In genomic region chr9:72477862-72478564, GRCh38 we compare ENCODE assay signal across 8 cellular contexts. TPM values are rescaled to one million over a fixed set of nuclear protein-coding genes. Genes with fewer than 3 reads are reported as not detected.
A peak's percentile ranks its signal among the peaks of the same experiment; 100 is the strongest.
DNase-seq lines count a peak whose midpoint lies in the region; ATAC-seq and TF ChIP-seq lines count a peak whose summit lies in the region.

No MANE protein-coding gene starts in this region.

- intact Hi-C loops in gastrocnemius medialis (cut with DNase I; ENCODE audit: low total_unique reads) = loop anchor here (5.0 to 10.0 kb wide), 3 partner anchors 81 to 183 kb away; no protein-coding TSS in a partner anchor
- intact Hi-C loops in dorsolateral prefrontal cortex (cut with DNase I) = no loop called here

- H3K27me3 ChIP-seq in RWPE2 (ENCODE audit: insufficient read depth, poor library complexity, severe bottlenecking) (no peaks in the 10 kb centered on the region), gastrocnemius medialis (no peaks in the 10 kb centered on the region), dorsolateral prefrontal cortex (no peaks in the 10 kb centered on the region)

- TF ChIP-seq CTCF in RWPE2 (IDR thresholded peaks at IDR 0.05; ENCODE audit: poor library complexity, severe bottlenecking) (no peak), fibroblast of the aortic adventitia (IDR thresholded peaks at IDR 0.05; ENCODE audit: insufficient read depth, low read length) (no peak), gastrocnemius medialis (IDR thresholded peaks at IDR 0.05 in 4 of 5, conservative IDR thresholded peaks at IDR 0.05 in 1 of 5) (no peak), dorsolateral prefrontal cortex (IDR thresholded peaks at IDR 0.05 in 54 of 56, conservative IDR thresholded peaks at IDR 0.05 in 2 of 56; ENCODE audit: low read depth in 1 of 56, partially characterized antibody in 56 of 56) (no peak)

- H3K27ac ChIP-seq in RWPE2 (ENCODE audit: poor library complexity, severe bottlenecking) (peak overlapping the region; percentile 90), gastrocnemius medialis (peak overlapping the region; percentile 40 to 65 (median 57)), dorsolateral prefrontal cortex (peak overlapping the region in 3 of 59 donors; percentile 11 to 38 (median 28))

- in situ Hi-C loops in gastrocnemius medialis (cut with MboI; ENCODE audit: low sequenced_read_pairs in 4 of 4) = no loop called here

- H3K4me3 ChIP-seq in RWPE2 (ENCODE audit: severe bottlenecking) (no peak overlapping the region), fibroblast of the aortic adventitia (ENCODE audit: low read depth, low read length) (no peak overlapping the region), gastrocnemius medialis (no peak overlapping the region), dorsolateral prefrontal cortex (no peak overlapping the region)

- H3K36me3 ChIP-seq in RWPE2 (ENCODE audit: low read depth) (no peaks in the 10 kb centered on the region), gastrocnemius medialis (no peaks in the 10 kb centered on the region)

- ATAC-seq in RWPE2 (ENCODE audit: low read depth) (peak; percentile 84), gastrocnemius medialis (peak; percentile 84 to 87)

- H3K9me3 ChIP-seq in RWPE2 (ENCODE audit: severe bottlenecking) (no peaks in the 10 kb centered on the region), gastrocnemius medialis (no peaks in the 10 kb centered on the region)

- TF ChIP-seq POLR2A in gastrocnemius medialis (IDR thresholded peaks at IDR 0.05) = no peak

- H3K4me1 ChIP-seq in RWPE2 (ENCODE audit: insufficient read depth, poor library complexity, severe bottlenecking) (peaks cover 35% of the 10 kb centered on the region), gastrocnemius medialis (peaks cover 6 to 19% of the 10 kb centered on the region in 2 donors)

- peak; percentile 17 for DNase-seq in activated CD4-positive, alpha-beta T cell treated with anti-CD3 and anti-CD28 coated beads for 48 hours
- DNase-seq in activated CD4-positive, alpha-beta T cell treated with anti-CD3 and anti-CD28 coated beads, Interleukin-2, amount 50 U/mL, for 4 hours = no peak
- DNase-seq in RWPE2 (ENCODE audit: low spot score) (peak; percentile 66), fibroblast of the aortic adventitia (ENCODE audit: low read depth) (peak; percentile 59), gastrocnemius medialis (no peak), Ammon's horn (ENCODE audit: low spot score) (no peak), dorsolateral prefrontal cortex (no peak), UCSD-AML1 (lab: John Stamatoyannopoulos, UW; ENCODE audit: unreplicated experiment) (no peak)

RNA-seq across cellular contexts. Expression of gene TMC1, which starts 43.4 kb away (rescaled TPM):
- 0.36 and 0.49 TPM in 2 replicates for total RNA-seq in fibroblast of the aortic adventitia (ENCODE audit: low replicate concordance)
- 10 to 100 TPM in 1 of 4 donors, 1 to 10 TPM in 1, not detected in 2; 1.2 to 15.7 TPM for total RNA-seq in gastrocnemius medialis
- total RNA-seq in dorsolateral prefrontal cortex = 1 to 10 TPM in 93 of 120 experiments, under 1 TPM in 27; 0.21 to 6.0 (median 1.5) TPM

Comparison
In these comparisons a context has a peak if more than half of its experiments do, and no peak if none do; other contexts are left out.
1. DNase-seq: peak in activated CD4-positive, alpha-beta T cell treated with anti-CD3 and anti-CD28 coated beads for 48 hours (single experiment), RWPE2 (single experiment) and fibroblast of the aortic adventitia (single experiment); none in activated CD4-positive, alpha-beta T cell treated with anti-CD3 and anti-CD28 coated beads, Interleukin-2, amount 50 U/mL, for 4 hours (0 of 2), gastrocnemius medialis (0 of 2), Ammon's horn (single experiment), dorsolateral prefrontal cortex (0 of 10) and UCSD-AML1 (single experiment).